Comparison of ENCODE assay signal across 8 cellular contexts in the genomic region with DNA sequence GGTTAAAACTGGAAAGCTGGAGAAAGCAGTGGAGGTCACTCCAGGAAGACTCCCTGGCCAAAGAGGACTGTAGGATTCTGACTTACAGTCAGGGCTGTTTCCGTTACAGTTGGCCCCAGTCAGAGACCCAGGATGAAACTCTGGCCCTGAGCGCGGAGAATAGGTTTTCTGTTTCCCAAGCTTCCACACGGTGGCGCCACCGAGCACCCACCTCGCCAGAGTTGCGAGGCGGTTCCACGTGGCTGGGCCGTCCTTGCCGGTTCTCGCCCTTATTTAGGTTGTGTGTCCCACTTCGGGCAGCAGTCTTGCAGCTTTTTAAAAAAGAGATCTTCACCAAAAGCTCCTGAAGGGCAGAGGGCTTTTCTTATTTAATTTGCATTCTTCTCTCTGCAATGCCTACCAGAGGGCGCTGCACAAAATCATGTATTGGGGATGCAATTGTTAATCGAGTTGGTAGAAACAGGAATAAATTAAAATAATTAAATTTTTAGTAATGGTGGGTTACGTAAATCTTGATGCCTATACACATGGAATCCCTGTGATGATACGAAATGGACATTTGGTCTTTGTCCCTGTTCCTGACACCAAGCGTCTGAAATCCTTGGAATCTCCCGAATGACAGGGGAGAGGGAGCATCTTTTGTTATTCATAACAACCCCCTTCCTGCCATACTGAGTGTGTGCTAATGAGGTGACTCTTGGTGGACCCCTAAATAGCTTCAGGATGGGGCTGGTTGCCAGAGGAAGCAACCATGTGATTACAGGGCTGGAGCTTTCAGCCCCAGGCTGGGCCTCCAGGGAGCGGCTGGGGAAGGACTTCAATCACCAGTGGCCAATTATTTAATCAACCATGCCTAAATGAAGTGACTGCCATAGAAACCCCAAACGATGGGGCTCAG. TPM values are rescaled to one million over a fixed set of nuclear protein-coding genes. Genes with fewer than 3 reads are reported as not detected.
DNase-seq lines count a peak whose midpoint lies in the region; ATAC-seq and TF ChIP-seq lines count a peak whose summit lies in the region.

No MANE protein-coding gene starts in this region.

- no peak overlapping the region for H3K4me3 ChIP-seq in upper lobe of left lung

- H3K27me3 ChIP-seq in upper lobe of left lung, result no peaks in the 10 kb centered on the region

- TF ChIP-seq CTCF in GM12874 (IDR thresholded peaks at IDR 0.05; ENCODE audit: insufficient read depth, low read depth, low read length) (peak; percentile 87), omental fat pad (IDR thresholded peaks at IDR 0.05) (peak in 1 of 3 donors; percentile 34), upper lobe of left lung (IDR thresholded peaks at IDR 0.05) (peak; percentile 60 to 74 (median 72))

- WGBS in upper lobe of left lung, 2 donors, result 16 to 20% methylated on average over 21 to 22 of the region's 22 CpGs

- H3K9me3 ChIP-seq in upper lobe of left lung, result no peaks in the 10 kb centered on the region

- TF ChIP-seq POLR2A in upper lobe of left lung (IDR thresholded peaks at IDR 0.05), result no peak

- no peak for TF ChIP-seq EP300 in upper lobe of left lung (IDR thresholded peaks at IDR 0.05)

- no peak overlapping the region for H3K27ac ChIP-seq in upper lobe of left lung

- ATAC-seq in omental fat pad (ENCODE audit: low FRiP score) (peak; percentile 51), upper lobe of left lung (ENCODE audit: low FRiP score in 2 of 2) (peak; percentile 72 to 90), GM19328 (IDR thresholded peaks at IDR 0.05; ENCODE audit: unreplicated experiment) (no peak), GM21515 (IDR thresholded peaks at IDR 0.05; ENCODE audit: unreplicated experiment) (no peak)

- DNase-seq in NCI-H526 treated with DMSO at 0.1 percent for 48 hours (lab: John Stamatoyannopoulos, UW) (peak; percentile 51), fibroblast of peridontal ligament (ENCODE audit: extremely low read depth) (peak; percentile 17), omental fat pad (ENCODE audit: low spot score) (peak; percentile 24), upper lobe of left lung (peak; percentile 53 to 84)
- DNase-seq in activated CD8-positive, alpha-beta memory T cell treated with anti-CD3 and anti-CD28 coated beads, Interleukin-2, amount 50 U/mL, for 48 hours, result peak; percentile 90

- H3K4me1 ChIP-seq in upper lobe of left lung, result peaks cover 0 to 7% (median 2%) of the 10 kb centered on the region in 4 donors

- no peaks in the 10 kb centered on the region for H3K36me3 ChIP-seq in upper lobe of left lung

RNA-seq across cellular contexts. Expression of a gene that starts 5.5 kb away (rescaled TPM):
- total RNA-seq in omental fat pad, result not detected
- not detected for total RNA-seq in upper lobe of left lung

RNA-seq across cellular contexts. Expression of a gene that starts 49.7 kb away (rescaled TPM):
- not detected for total RNA-seq in omental fat pad
- not detected for total RNA-seq in upper lobe of left lung

Comparison
In these comparisons a context has a peak if more than half of its experiments do, and no peak if none do; other contexts are left out.
1. DNase-seq: peak in every context shown above with its lines; median percentile 90 in activated CD8-positive, alpha-beta memory T cell treated with anti-CD3 and anti-CD28 coated beads, Interleukin-2, amount 50 U/mL, for 48 hours; 68 in upper lobe of left lung; 51 in NCI-H526 treated with DMSO at 0.1 percent for 48 hours; 24 in omental fat pad; 17 in fibroblast of peridontal ligament.
2. ATAC-seq: peak in omental fat pad (single experiment) and upper lobe of left lung (2 of 2); none in GM19328 (single experiment) and GM21515 (single experiment).